ENCODE assay signal across 9 cellular contexts in the genomic region with DNA sequence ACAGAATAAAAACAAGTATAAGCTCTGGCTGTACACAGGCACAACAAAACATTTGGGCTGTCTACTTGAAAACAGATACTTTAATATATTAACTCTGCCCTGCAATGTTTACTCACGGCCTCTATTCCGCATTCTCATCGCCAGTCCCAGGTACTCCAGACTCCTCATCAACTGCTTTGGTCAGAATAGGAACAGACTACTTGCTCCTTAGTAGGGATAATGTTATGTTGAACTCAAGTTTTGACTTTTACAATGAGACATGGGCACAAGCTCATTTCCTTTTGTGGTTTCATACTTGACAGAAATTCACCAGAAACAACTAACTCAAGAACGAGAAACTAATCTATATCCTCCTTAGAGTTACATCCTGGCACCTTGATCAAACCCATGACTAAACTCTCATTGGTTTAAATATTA.
A peak's percentile ranks its signal among the peaks of the same experiment; 100 is the strongest.
DNase-seq lines count a peak whose midpoint lies in the region; ATAC-seq and TF ChIP-seq lines count a peak whose summit lies in the region.
"Had no signal": no experiment of that assay in that cellular context is flagged by ENCODE, and none has a peak within 500 bp of the region (broad histone marks: within the 10 kb centered on the region; RNA-seq: fewer than 3 reads in every experiment).

No MANE protein-coding gene starts in this region.

- peaks cover 48% of the 10 kb centered on the region for H3K4me1 ChIP-seq in CD8-positive, alpha-beta T cell (ENCODE audit: insufficient read depth, low read length)
- H3K4me1 ChIP-seq in aorta (ENCODE audit: control insufficient read depth in 1 of 2, insufficient read depth in 2 of 2, low read length in 2 of 2): no peaks in the 10 kb centered on the region

- DNase-seq in CD8-positive, alpha-beta T cell: peak in 2 of 7 experiments; percentile 16 to 22
- DNase-seq in activated naive CD4-positive, alpha-beta T cell treated with anti-CD3 and anti-CD28 coated beads, Interleukin-2, amount 50 U/mL, for 72 hours (ENCODE audit: low spot score in 2 of 2): no peak
- DNase-seq in aorta: no peak
- no peak for DNase-seq in RKO (ENCODE audit: low spot score)
- no peak for DNase-seq in lower leg skin (ENCODE audit: low spot score in 2 of 2)
- DNase-seq in foreskin melanocyte: no peak

- H3K36me3 ChIP-seq in CD8-positive, alpha-beta T cell (ENCODE audit: insufficient read depth, low read length): peaks cover 4% of the 10 kb centered on the region
- peaks cover 0 to 6% of the 10 kb centered on the region in 2 donors for H3K36me3 ChIP-seq in aorta (ENCODE audit: control insufficient read depth in 1 of 2, insufficient read depth in 2 of 2, low read length in 1 of 2)

- no peaks in the 10 kb centered on the region for H3K9me3 Mint-ChIP-seq in CD8-positive, alpha-beta T cell
- peaks cover 0 to 5% of the 10 kb centered on the region in 2 donors for H3K9me3 Mint-ChIP-seq in activated naive CD4-positive, alpha-beta T cell treated with anti-CD3 and anti-CD28 coated beads, Interleukin-2, amount 50 U/mL, for 72 hours

- no peaks in the 10 kb centered on the region for H3K27me3 Mint-ChIP-seq in CD8-positive, alpha-beta T cell (ENCODE audit: low read depth)

- H3K27ac Mint-ChIP-seq in CD8-positive, alpha-beta T cell: peak overlapping the region; percentile 99
- H3K27ac Mint-ChIP-seq in activated naive CD4-positive, alpha-beta T cell treated with anti-CD3 and anti-CD28 coated beads, Interleukin-2, amount 50 U/mL, for 72 hours: peak overlapping the region; percentile 92 to 94

- CTCF ChIA-PET in CD8-positive, alpha-beta T cell (lab: Charles Lee): interaction anchor here (0.6 to 1.8 kb wide), 6 partner anchors 8 to 514 kb away, joined by 3 to 5 read pairs (median 3); no protein-coding TSS in a partner anchor

- no peaks in the 10 kb centered on the region for H3K9me3 ChIP-seq in CD8-positive, alpha-beta T cell (ENCODE audit: low read length)
- H3K9me3 ChIP-seq in aorta (ENCODE audit: control insufficient read depth, low read length): no peaks in the 10 kb centered on the region

- H3K4me3 Mint-ChIP-seq in CD8-positive, alpha-beta T cell: peak overlapping the region; percentile 91

- ATAC-seq in CD8-positive, alpha-beta T cell: peak; percentile 61
- ATAC-seq in GM19372 (IDR thresholded peaks at IDR 0.05; ENCODE audit: low read depth, unreplicated experiment) (peak; percentile 60), HG03139 (IDR thresholded peaks at IDR 0.05; ENCODE audit: unreplicated experiment) (peak; percentile 82), aorta (ENCODE audit: low FRiP score) (no peak)
- peak; percentile 79 to 84 for ATAC-seq in activated naive CD4-positive, alpha-beta T cell treated with anti-CD3 and anti-CD28 coated beads, Interleukin-2, amount 50 U/mL, for 72 hours

- no peak for TF ChIP-seq CTCF in CD8-positive, alpha-beta T cell (IDR thresholded peaks at IDR 0.05)
- no peak for TF ChIP-seq CTCF in lower leg skin (IDR thresholded peaks at IDR 0.05)

- H3K27me3 ChIP-seq in CD8-positive, alpha-beta T cell (ENCODE audit: insufficient read depth, low read length): no peaks in the 10 kb centered on the region
- no peaks in the 10 kb centered on the region for H3K27me3 ChIP-seq in aorta (ENCODE audit: control insufficient read depth in 1 of 2, insufficient read depth in 2 of 2, low read length in 1 of 2)
- H3K27me3 ChIP-seq: hepatocyte had no signal

- intact Hi-C loops in CD8-positive, alpha-beta T cell (cut with DNase I, micrococcal nuclease): loop anchor here (2.0 to 10.0 kb wide), 6 partner anchors 22 to 810 kb away; a partner anchor contains a TSS
- intact Hi-C loops in aorta (cut with DNase I) (no loop called here), lower leg skin (cut with DNase I; ENCODE audit: low total_unique reads) (no loop called here)

- TF ChIP-seq POLR2A in lower leg skin (IDR thresholded peaks at IDR 0.05): no peak

- WGBS in aorta, 2 donors: 87 to 89% methylated on average over 4 of the region's 4 CpGs
- 84% methylated on average over 4 of the region's 4 CpGs for WGBS in lower leg skin, 2 donors

- POLR2A ChIA-PET in CD8-positive, alpha-beta T cell (lab: Charles Lee): interaction anchor here (1.0 to 3.4 kb wide), 18 partner anchors 9 to 795 kb away, joined by 3 to 23 read pairs (median 6); a partner anchor contains a TSS

- H3K4me1 Mint-ChIP-seq in CD8-positive, alpha-beta T cell (ENCODE audit: low read depth): peaks cover 74% of the 10 kb centered on the region

- H3K4me3 ChIP-seq in CD8-positive, alpha-beta T cell (ENCODE audit: low read depth, low read length): peak overlapping the region; percentile 51
- H3K4me3 ChIP-seq in aorta (ENCODE audit: low read length in 2 of 2): no peak overlapping the region
- H3K4me3 ChIP-seq in lower leg skin (ENCODE audit: low read depth, poor library complexity, severe bottlenecking): no peak overlapping the region
- H3K4me3 ChIP-seq: hepatocyte had no signal

- H3K27ac ChIP-seq in CD8-positive, alpha-beta T cell (ENCODE audit: low read depth, low read length): peak overlapping the region; percentile 92
- no peak overlapping the region for H3K27ac ChIP-seq in aorta (ENCODE audit: low read depth in 1 of 2, low read length in 2 of 2)
- H3K27ac ChIP-seq: hepatocyte had no signal

- peaks cover 47% of the 10 kb centered on the region for H3K36me3 Mint-ChIP-seq in CD8-positive, alpha-beta T cell
- peaks cover 3 to 25% of the 10 kb centered on the region in 2 donors for H3K36me3 Mint-ChIP-seq in activated naive CD4-positive, alpha-beta T cell treated with anti-CD3 and anti-CD28 coated beads, Interleukin-2, amount 50 U/mL, for 72 hours

Comparison
In these comparisons a context has a peak if more than half of its experiments do, and no peak if none do; other contexts are left out.
1. intact Hi-C loops: an anchor here in CD8-positive, alpha-beta T cell (2.0 to 10.0 kb wide); none called in aorta and lower leg skin.